Comparison of ENCODE assay signal across 25 cellular contexts in genomic region chr5:90956511-90956910, GRCh38.
A peak's percentile ranks its signal among the peaks of the same experiment; 100 is the strongest.
DNase-seq lines count a peak whose midpoint lies in the region; ATAC-seq and TF ChIP-seq lines count a peak whose summit lies in the region.
"Had no signal": no experiment of that assay in that cellular context is flagged by ENCODE, and none has a peak within 500 bp of the region (broad histone marks: within the 10 kb centered on the region; RNA-seq: fewer than 3 reads in every experiment).

No MANE protein-coding gene starts in this region.

- no peaks in the 10 kb centered on the region for H4K20me1 ChIP-seq in smooth muscle cell (ENCODE audit: low read depth)

- H3K9ac ChIP-seq in smooth muscle cell (ENCODE audit: low read depth): no peak overlapping the region

- no peak for DNase-seq in activated CD8-positive, alpha-beta T cell treated with anti-CD3 and anti-CD28 coated beads for 36 hours
- DNase-seq in activated CD8-positive, alpha-beta T cell treated with anti-CD3 and anti-CD28 coated beads, Interleukin-2, amount 10 ng/mL, durations not matched to agents 7 days and 5 days: no peak
- peak; percentile 2 for DNase-seq in NCI-H2029 (lab: John Stamatoyannopoulos, UW)
- DNase-seq in amniotic epithelial cell (ENCODE audit: low read depth): peak; percentile 15
- no peak for DNase-seq in smooth muscle cell (lab: John Stamatoyannopoulos, UW; ENCODE audit: unreplicated experiment)
- no peak for DNase-seq in Ammon's horn (ENCODE audit: low spot score)
- no peak for DNase-seq in ACHN
- no peak for DNase-seq in left ventricle myocardium inferior
- DNase-seq: activated CD4-positive, alpha-beta T cell treated with anti-CD3 and anti-CD28 coated beads, Interleukin-2, amount 10 ng/mL, durations not matched to agents 24 days and 14 days; activated CD8-positive, alpha-beta memory T cell treated with anti-CD3 and anti-CD28 coated beads, Interleukin-2, amount 50 U/mL, for 48 hours; activated gamma-delta T cell treated with Interleukin-2 at 50 U/mL for 16 hours; aorta; effector CD4-positive, alpha-beta T cell; Kasumi-1; naive B cell; NCI-H1092 treated with DMSO at 0.1 percent for 48 hours; NCI-H774; occipital lobe; retina; SHP77 treated with DMSO at 0.1 percent for 48 hours; stimulated activated CD8-positive, alpha-beta memory T cell treated with anti-CD3 and anti-CD28 coated beads, Interleukin-4, amount 100 ng/mL, for 48 hours; T-cell had no signal

- H3K27ac ChIP-seq in smooth muscle cell (ENCODE audit: low read depth) (peak overlapping the region; percentile 73), left ventricle myocardium inferior (replicated peaks) (no peak overlapping the region)
- H3K27ac ChIP-seq: gastroesophageal sphincter had no signal

- peaks cover 22% of the 10 kb centered on the region for H3K27me3 Mint-ChIP-seq in activated CD8-positive, alpha-beta T cell treated with anti-CD3 and anti-CD28 coated beads for 36 hours
- H3K27me3 Mint-ChIP-seq in activated CD8-positive, alpha-beta T cell treated with anti-CD3 and anti-CD28 coated beads, Interleukin-2, amount 10 ng/mL, durations not matched to agents 7 days and 5 days (ENCODE audit: low read depth): peaks cover 11% of the 10 kb centered on the region

- H3K36me3 ChIP-seq in smooth muscle cell (ENCODE audit: low read depth) (no peaks in the 10 kb centered on the region), left ventricle myocardium inferior (no peaks in the 10 kb centered on the region)
- H3K36me3 ChIP-seq: gastroesophageal sphincter had no signal

- H3K9me3 ChIP-seq in smooth muscle cell (replicated peaks; ENCODE audit: low read depth) (no peaks in the 10 kb centered on the region), left ventricle myocardium inferior (replicated peaks) (no peaks in the 10 kb centered on the region)
- H3K9me3 ChIP-seq: gastroesophageal sphincter had no signal

- intact Hi-C loops in activated CD8-positive, alpha-beta T cell treated with anti-CD3 and anti-CD28 coated beads for 36 hours (cut with micrococcal nuclease): no loop called here
- intact Hi-C loops in left ventricle myocardium inferior (cut with micrococcal nuclease): no loop called here

- no peak overlapping the region for H3K4me3 Mint-ChIP-seq in activated CD8-positive, alpha-beta T cell treated with anti-CD3 and anti-CD28 coated beads for 36 hours
- H3K4me3 Mint-ChIP-seq in activated CD8-positive, alpha-beta T cell treated with anti-CD3 and anti-CD28 coated beads, Interleukin-2, amount 10 ng/mL, durations not matched to agents 7 days and 5 days: no peak overlapping the region
- H3K4me3 Mint-ChIP-seq: activated CD4-positive, alpha-beta T cell treated with anti-CD3 and anti-CD28 coated beads, Interleukin-2, amount 10 ng/mL, durations not matched to agents 24 days and 14 days; memory B cell; naive B cell; T-cell had no signal

- CTCF ChIA-PET in activated CD8-positive, alpha-beta T cell treated with anti-CD3 and anti-CD28 coated beads for 36 hours (lab: Charles Lee): interaction anchor here (1.1 to 1.3 kb wide), 2 partner anchors 25 to 463 kb away, joined by 3 to 4 read pairs; no protein-coding TSS in a partner anchor
- CTCF ChIA-PET in activated CD8-positive, alpha-beta T cell treated with anti-CD3 and anti-CD28 coated beads, Interleukin-2, amount 10 ng/mL, durations not matched to agents 7 days and 5 days (lab: Charles Lee): no interaction called here

- peak overlapping the region; percentile 45 for H3K4me2 ChIP-seq in smooth muscle cell

- H3K9me3 Mint-ChIP-seq in activated CD8-positive, alpha-beta T cell treated with anti-CD3 and anti-CD28 coated beads for 36 hours: no peaks in the 10 kb centered on the region
- no peaks in the 10 kb centered on the region for H3K9me3 Mint-ChIP-seq in activated CD8-positive, alpha-beta T cell treated with anti-CD3 and anti-CD28 coated beads, Interleukin-2, amount 10 ng/mL, durations not matched to agents 7 days and 5 days (ENCODE audit: insufficient read depth)
- H3K9me3 Mint-ChIP-seq: activated CD4-positive, alpha-beta T cell treated with anti-CD3 and anti-CD28 coated beads, Interleukin-2, amount 10 ng/mL, durations not matched to agents 24 days and 14 days; memory B cell; T-cell had no signal

- 64% methylated on average over 4 of the region's 4 CpGs for WGBS in smooth muscle cell (ENCODE audit: low lambda C conversion rate)

- no peak overlapping the region for H3K27ac Mint-ChIP-seq in activated CD8-positive, alpha-beta T cell treated with anti-CD3 and anti-CD28 coated beads for 36 hours
- no peak overlapping the region for H3K27ac Mint-ChIP-seq in activated CD8-positive, alpha-beta T cell treated with anti-CD3 and anti-CD28 coated beads, Interleukin-2, amount 10 ng/mL, durations not matched to agents 7 days and 5 days
- H3K27ac Mint-ChIP-seq: activated CD4-positive, alpha-beta T cell treated with anti-CD3 and anti-CD28 coated beads, Interleukin-2, amount 10 ng/mL, durations not matched to agents 24 days and 14 days; memory B cell; naive B cell; T-cell had no signal

- H3K4me3 ChIP-seq in smooth muscle cell (no peak overlapping the region), left ventricle myocardium inferior (no peak overlapping the region)
- H3K4me3 ChIP-seq: gastroesophageal sphincter had no signal

- H3K27me3 ChIP-seq in smooth muscle cell (ENCODE audit: low read depth) (no peaks in the 10 kb centered on the region), left ventricle myocardium inferior (ENCODE audit: low read depth) (no peaks in the 10 kb centered on the region)
- H3K27me3 ChIP-seq: gastroesophageal sphincter had no signal

- no peaks in the 10 kb centered on the region for H3F3A ChIP-seq in smooth muscle cell (ENCODE audit: low read depth)

- no peak for TF ChIP-seq CTCF in activated CD8-positive, alpha-beta T cell treated with anti-CD3 and anti-CD28 coated beads for 36 hours (IDR thresholded peaks at IDR 0.05)
- TF ChIP-seq CTCF in smooth muscle cell (IDR thresholded peaks at IDR 0.05; ENCODE audit: borderline replicate concordance, insufficient read depth, poor library complexity, severe bottlenecking): no peak
- TF ChIP-seq CTCF in left ventricle myocardium inferior (IDR thresholded peaks at IDR 0.05; ENCODE audit: borderline replicate concordance): no peak

- peak overlapping the region; percentile 53 for H2AFZ ChIP-seq in smooth muscle cell (ENCODE audit: low read depth)

- H3K36me3 Mint-ChIP-seq in activated CD8-positive, alpha-beta T cell treated with anti-CD3 and anti-CD28 coated beads for 36 hours (ENCODE audit: low read depth): no peaks in the 10 kb centered on the region
- H3K36me3 Mint-ChIP-seq in activated CD8-positive, alpha-beta T cell treated with anti-CD3 and anti-CD28 coated beads, Interleukin-2, amount 10 ng/mL, durations not matched to agents 7 days and 5 days (ENCODE audit: low read depth): no peaks in the 10 kb centered on the region
- H3K36me3 Mint-ChIP-seq: memory B cell, naive B cell, T-cell had no signal

- ATAC-seq in activated CD8-positive, alpha-beta T cell treated with anti-CD3 and anti-CD28 coated beads for 36 hours: peak; percentile 64
- ATAC-seq in activated CD8-positive, alpha-beta T cell treated with anti-CD3 and anti-CD28 coated beads, Interleukin-2, amount 10 ng/mL, durations not matched to agents 7 days and 5 days: no peak
- ATAC-seq: esophagus mucosa, gastroesophageal sphincter, T-cell had no signal

- POLR2A ChIA-PET in activated CD8-positive, alpha-beta T cell treated with anti-CD3 and anti-CD28 coated beads for 36 hours (lab: Charles Lee): no interaction called here
- POLR2A ChIA-PET in activated CD8-positive, alpha-beta T cell treated with anti-CD3 and anti-CD28 coated beads, Interleukin-2, amount 10 ng/mL, durations not matched to agents 7 days and 5 days (lab: Charles Lee): no interaction called here

- in situ Hi-C loops in ACHN (cut with HindIII; ENCODE audit: low pct_ligation_motif_present, low pct_unique_long_range_greater_than_20kb, low sequenced_read_pairs): no loop called here

- peaks cover 7% of the 10 kb centered on the region for H3K4me1 Mint-ChIP-seq in activated CD8-positive, alpha-beta T cell treated with anti-CD3 and anti-CD28 coated beads for 36 hours (ENCODE audit: low read depth)
- peaks cover 4% of the 10 kb centered on the region for H3K4me1 Mint-ChIP-seq in activated CD8-positive, alpha-beta T cell treated with anti-CD3 and anti-CD28 coated beads, Interleukin-2, amount 10 ng/mL, durations not matched to agents 7 days and 5 days (ENCODE audit: low read depth)
- H3K4me1 Mint-ChIP-seq: memory B cell, naive B cell had no signal

- H3K79me2 ChIP-seq in smooth muscle cell (ENCODE audit: low read depth): no peaks in the 10 kb centered on the region

- H3K4me1 ChIP-seq in smooth muscle cell (ENCODE audit: low read depth) (peaks cover 5% of the 10 kb centered on the region), left ventricle myocardium inferior (no peaks in the 10 kb centered on the region)

Comparison
In these comparisons a context has a peak if more than half of its experiments do, and no peak if none do; other contexts are left out.
1. DNase-seq: peak in NCI-H2029 (single experiment) and amniotic epithelial cell (single experiment); none in activated CD8-positive, alpha-beta T cell treated with anti-CD3 and anti-CD28 coated beads for 36 hours (single experiment), activated CD8-positive, alpha-beta T cell treated with anti-CD3 and anti-CD28 coated beads, Interleukin-2, amount 10 ng/mL, durations not matched to agents 7 days and 5 days (single experiment), smooth muscle cell (single experiment), Ammon's horn (single experiment), ACHN (single experiment) and left ventricle myocardium inferior (single experiment).